ENCODE assay signal across 12 cellular contexts in the genomic region with DNA sequence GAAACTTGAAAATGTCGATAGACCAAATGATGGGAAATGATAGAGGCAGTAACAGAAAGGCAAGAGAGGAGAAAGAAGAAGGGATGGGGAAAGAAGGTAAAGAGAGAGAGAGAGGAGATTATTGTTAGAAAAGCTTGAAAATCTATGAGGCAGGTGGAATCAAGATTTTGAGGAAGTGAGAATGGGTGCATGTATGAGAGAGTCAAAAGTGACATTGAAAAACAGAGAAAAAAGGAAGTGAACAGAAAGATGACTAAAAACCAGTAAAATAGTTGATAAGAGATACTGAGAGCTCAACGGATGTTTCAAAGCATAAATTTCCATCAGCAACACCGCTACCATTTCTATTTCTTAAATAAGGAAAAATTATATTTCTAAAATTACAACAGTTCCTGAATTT.
DNase-seq lines count a peak whose midpoint lies in the region; ATAC-seq and TF ChIP-seq lines count a peak whose summit lies in the region.
"Had no signal": no experiment of that assay in that cellular context is flagged by ENCODE, and none has a peak within 500 bp of the region (broad histone marks: within the 10 kb centered on the region; RNA-seq: fewer than 3 reads in every experiment).

No MANE protein-coding gene starts in this region.

- peaks cover 39% of the 10 kb centered on the region for H3K36me3 ChIP-seq in OCI-LY3 (replicated peaks; ENCODE audit: low read depth, low read length)

- no peak overlapping the region for H2AFZ ChIP-seq in OCI-LY3 (ENCODE audit: low read depth, low read length)

- DNase-seq in COLO829 (ENCODE audit: low spot score): no peak
- DNase-seq in activated CD4-positive, alpha-beta T cell treated with anti-CD3 and anti-CD28 coated beads, Interleukin-2, amount 50 U/mL, for 1 hour: no peak
- no peak for DNase-seq in C1 segment of cervical spinal cord (lab: John Stamatoyannopoulos, UW)
- DNase-seq in dedifferentiated amniotic fluid mesenchymal stem cell (ENCODE audit: extremely low spot score): no peak
- DNase-seq: activated CD4-positive, alpha-beta memory T cell treated with anti-CD3 and anti-CD28 coated beads for 36 hours; CD4-positive, alpha-beta memory T cell; mammary epithelial cell; NCI-H1105 had no signal

- ATAC-seq in GM18517 (IDR thresholded peaks at IDR 0.05; ENCODE audit: unreplicated experiment) (peak; percentile 100), GM21526 (IDR thresholded peaks at IDR 0.05; ENCODE audit: low FRiP score, unreplicated experiment) (peak; percentile 99), HG03135 (IDR thresholded peaks at IDR 0.05; ENCODE audit: unreplicated experiment) (peak; percentile 100)

- no peak for TF ChIP-seq CTCF in OCI-LY3 (IDR thresholded peaks at IDR 0.05; ENCODE audit: low read depth, low read length)

- no peak overlapping the region for H3K9ac ChIP-seq in OCI-LY3 (ENCODE audit: low read length)

- H3K4me2 ChIP-seq in OCI-LY3 (ENCODE audit: low read length): peak overlapping the region; percentile 31

- peaks cover 43% of the 10 kb centered on the region for H3K9me3 ChIP-seq in OCI-LY3 (ENCODE audit: insufficient read depth, low read length)

- H3K79me2 ChIP-seq in OCI-LY3 (ENCODE audit: low read length): no peaks in the 10 kb centered on the region

- H3K27ac ChIP-seq in OCI-LY3 (ENCODE audit: low read length): peak overlapping the region; percentile 88

- no peaks in the 10 kb centered on the region for H4K20me1 ChIP-seq in OCI-LY3 (ENCODE audit: insufficient read depth, low read length)

- no peak overlapping the region; the same call in 1 of the 2 replicates for H3K4me3 ChIP-seq in OCI-LY3 (ENCODE audit: low read length)

- no peaks in the 10 kb centered on the region for H3K27me3 ChIP-seq in OCI-LY3 (ENCODE audit: low read depth, low read length)

- peaks cover 19% of the 10 kb centered on the region for H3K4me1 ChIP-seq in OCI-LY3 (ENCODE audit: low read length)
